1 cellular context compared by ENCODE assay signal in genomic region chr13:113951246-113951999, GRCh38.
TF ChIP-seq lines count a peak whose summit lies in the region.

No MANE protein-coding gene starts in this region.

TF ChIP-seq in K562, 482 proteins besides CTCF, POLR2A, EP300 and RAD21 (continued from another document):
- TF ChIP-seq UBTF (IDR thresholded peaks at IDR 0.05; ENCODE audit: borderline replicate concordance in 1 of 2, low read depth in 2 of 2, low read length in 2 of 2) (0 out of 4 replicates have a peak, but pooled peaks of 1 of the 2 experiments have one; percentile 6), ESRRA (IDR thresholded peaks at IDR 0.05; ENCODE audit: borderline replicate concordance, low read depth) (peak; percentile 71; the same call in 1 of the 2 replicates), CSDE1 (IDR thresholded peaks at IDR 0.05) (no peak), SP1 (CRISPR knock-in tag; IDR thresholded peaks at IDR 0.05) (peak; percentile 51; the same call in 1 of the 2 replicates), DACH1 (IDR thresholded peaks at IDR 0.05; ENCODE audit: partially characterized antibody) (no peak), ZFP1 (CRISPR knock-in tag; IDR thresholded peaks at IDR 0.05) (no peak), RCOR1 (IDR thresholded peaks at IDR 0.05; ENCODE audit: borderline replicate concordance in 1 of 2, low read depth in 2 of 2, low read length in 2 of 2) (peak in 1 of 2 experiments; percentile 19; a peak in 1 of 4 replicates), RB1 (IDR thresholded peaks at IDR 0.05; ENCODE audit: low read depth) (peak; percentile 45; the same call in 1 of the 2 replicates), MAZ (CRISPR knock-in tag; conservative IDR thresholded peaks at IDR 0.05 in 1 of 2, IDR thresholded peaks at IDR 0.05 in 1 of 2) (peak; percentile 56 to 69; a peak in 1 of 4 replicates), CC2D1A (IDR thresholded peaks at IDR 0.05) (peak; percentile 51; the same call in 1 of the 2 replicates), DEAF1 (CRISPR knock-in tag; IDR thresholded peaks at IDR 0.05) (peak; percentile 83), ZNF143 (CRISPR knock-in tag; IDR thresholded peaks at IDR 0.05) (no peak), MIER1 (IDR thresholded peaks at IDR 0.05; ENCODE audit: low read depth) (peak; percentile 49; the same call in 1 of the 2 replicates), ZNF507 (tag; conservative IDR thresholded peaks at IDR 0.05) (no peak), EHMT2 (IDR thresholded peaks at IDR 0.05) (peak; percentile 55; the same call in 1 of the 2 replicates), ZNF764 (CRISPR knock-in tag; IDR thresholded peaks at IDR 0.05; ENCODE audit: low read depth) (no peak), GABPB1 (CRISPR knock-in tag; IDR thresholded peaks at IDR 0.05) (0 out of 2 replicates have a peak, but pooled peaks have one; percentile 30), PHF8 (IDR thresholded peaks at IDR 0.05; ENCODE audit: borderline replicate concordance, low read length) (no peak), ZFX (CRISPR knock-in tag; IDR thresholded peaks at IDR 0.05) (peak; percentile 43; the same call in 1 of the 2 replicates), STAG1 (CRISPR knock-in tag; IDR thresholded peaks at IDR 0.05; ENCODE audit: borderline replicate concordance) (peak; percentile 90; the same call in 1 of the 2 replicates), ATF7 (IDR thresholded peaks at IDR 0.05) (0 out of 2 replicates have a peak, but pooled peaks have one; percentile 17), SMC3 (conservative IDR thresholded peaks at IDR 0.05; ENCODE audit: insufficient read depth, low read depth, low read length) (peak; percentile 94), TFAP4 (CRISPR knock-in tag; IDR thresholded peaks at IDR 0.05; ENCODE audit: borderline replicate concordance) (peak; percentile 47), CREM (IDR thresholded peaks at IDR 0.05; ENCODE audit: low read depth) (0 out of 2 replicates have a peak, but pooled peaks have one; percentile 16)
- TF ChIP-seq, protein P1, sequence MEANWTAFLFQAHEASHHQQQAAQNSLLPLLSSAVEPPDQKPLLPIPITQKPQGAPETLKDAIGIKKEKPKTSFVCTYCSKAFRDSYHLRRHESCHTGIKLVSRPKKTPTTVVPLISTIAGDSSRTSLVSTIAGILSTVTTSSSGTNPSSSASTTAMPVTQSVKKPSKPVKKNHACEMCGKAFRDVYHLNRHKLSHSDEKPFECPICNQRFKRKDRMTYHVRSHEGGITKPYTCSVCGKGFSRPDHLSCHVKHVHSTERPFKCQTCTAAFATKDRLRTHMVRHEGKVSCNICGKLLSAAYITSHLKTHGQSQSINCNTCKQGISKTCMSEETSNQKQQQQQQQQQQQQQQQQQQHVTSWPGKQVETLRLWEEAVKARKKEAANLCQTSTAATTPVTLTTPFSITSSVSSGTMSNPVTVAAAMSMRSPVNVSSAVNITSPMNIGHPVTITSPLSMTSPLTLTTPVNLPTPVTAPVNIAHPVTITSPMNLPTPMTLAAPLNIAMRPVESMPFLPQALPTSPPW (CRISPR knock-in tag; IDR thresholded peaks at IDR 0.05): peak; percentile 59; the same call in 1 of the 2 replicates
